In genomic region chr1:205004296-205004813, GRCh38 we compare ENCODE assay signal across 25 cellular contexts. TPM values are rescaled to one million over a fixed set of nuclear protein-coding genes. Genes with fewer than 3 reads are reported as not detected.
"Had no signal": no experiment of that assay in that cellular context is flagged by ENCODE, and none has a peak within 500 bp of the region (broad histone marks: within the 10 kb centered on the region; RNA-seq: fewer than 3 reads in every experiment).

No MANE protein-coding gene starts in this region.

- H3K9me3 Mint-ChIP-seq: activated CD4-positive, alpha-beta T cell treated with anti-CD3 and anti-CD28 coated beads, Interleukin-2, amount 10 ng/mL, durations not matched to agents 7 days and 5 days; activated naive CD4-positive, alpha-beta T cell treated with anti-CD3 and anti-CD28 coated beads for 36 hours; activated T-cell treated with anti-CD3 and anti-CD28 coated beads, Interleukin-2, amount 50 U/mL, for 4 hours; central memory CD8-positive, alpha-beta T cell; nephron progenitor cell; stimulated activated naive CD8-positive, alpha-beta T cell treated with anti-CD3 and anti-CD28 coated beads, Interleukin-15, amount 100 ng/mL, for 72 hours had no signal

- H3K4me3 Mint-ChIP-seq: activated CD4-positive, alpha-beta T cell treated with anti-CD3 and anti-CD28 coated beads, Interleukin-2, amount 10 ng/mL, durations not matched to agents 7 days and 5 days; activated CD8-positive, alpha-beta T cell treated with anti-CD3 and anti-CD28 coated beads, Interleukin-2, amount 10 ng/mL, durations not matched to agents 7 days and 5 days; activated naive CD4-positive, alpha-beta T cell treated with anti-CD3 and anti-CD28 coated beads for 36 hours; activated T-cell treated with anti-CD3 and anti-CD28 coated beads, Interleukin-2, amount 50 U/mL, for 4 hours; central memory CD8-positive, alpha-beta T cell; nephron progenitor cell; stimulated activated naive CD8-positive, alpha-beta T cell treated with anti-CD3 and anti-CD28 coated beads, Interleukin-15, amount 100 ng/mL, for 72 hours had no signal

- H3K4me1 Mint-ChIP-seq: activated CD4-positive, alpha-beta T cell treated with anti-CD3 and anti-CD28 coated beads, Interleukin-2, amount 10 ng/mL, durations not matched to agents 7 days and 5 days; central memory CD8-positive, alpha-beta T cell; stimulated activated naive CD8-positive, alpha-beta T cell treated with anti-CD3 and anti-CD28 coated beads, Interleukin-15, amount 100 ng/mL, for 72 hours had no signal

- H3K27ac Mint-ChIP-seq: activated CD4-positive, alpha-beta T cell treated with anti-CD3 and anti-CD28 coated beads, Interleukin-2, amount 10 ng/mL, durations not matched to agents 7 days and 5 days; activated CD8-positive, alpha-beta T cell treated with anti-CD3 and anti-CD28 coated beads, Interleukin-2, amount 10 ng/mL, durations not matched to agents 7 days and 5 days; activated naive CD4-positive, alpha-beta T cell treated with anti-CD3 and anti-CD28 coated beads for 36 hours; nephron progenitor cell; stimulated activated naive CD8-positive, alpha-beta T cell treated with anti-CD3 and anti-CD28 coated beads, Interleukin-15, amount 100 ng/mL, for 72 hours had no signal

- ATAC-seq: activated CD8-positive, alpha-beta T cell treated with anti-CD3 and anti-CD28 coated beads, Interleukin-2, amount 10 ng/mL, durations not matched to agents 7 days and 5 days; activated T-cell treated with anti-CD3 and anti-CD28 coated beads, Interleukin-2, amount 50 U/mL, for 4 hours; esophagus mucosa; foreskin keratinocyte; psoas muscle; stimulated activated naive CD8-positive, alpha-beta T cell treated with anti-CD3 and anti-CD28 coated beads, Interleukin-15, amount 100 ng/mL, for 72 hours had no signal

- H3K27ac ChIP-seq: brain microvascular endothelial cell, foreskin keratinocyte, left ventricle myocardium inferior, psoas muscle, thoracic aorta had no signal

- DNase-seq: activated CD4-positive, alpha-beta T cell treated with anti-CD3 and anti-CD28 coated beads, Interleukin-2, amount 10 ng/mL, durations not matched to agents 7 days and 5 days; activated CD8-positive, alpha-beta memory T cell treated with anti-CD3 and anti-CD28 coated beads, Interleukin-2, amount 50 U/mL, for 4 hours; activated CD8-positive, alpha-beta T cell treated with anti-CD3 and anti-CD28 coated beads, Interleukin-2, amount 10 ng/mL, durations not matched to agents 7 days and 5 days; activated naive CD4-positive, alpha-beta T cell treated with anti-CD3 and anti-CD28 coated beads for 36 hours; activated T-cell treated with anti-CD3 and anti-CD28 coated beads, Interleukin-2, amount 50 U/mL, for 4 hours; aorta; brain microvascular endothelial cell; cortex of kidney; effector CD4-positive, alpha-beta T cell; foreskin keratinocyte; left ventricle myocardium inferior; nephron progenitor cell; psoas muscle; right cardiac atrium; small intestine; stimulated activated CD4-positive, alpha-beta T cell treated with anti-CD3 and anti-CD28 coated beads, Interleukin-15, amount 100 ng/mL, for 24 hours; stimulated activated CD4-positive, alpha-beta T cell treated with anti-CD3 and anti-CD28 coated beads, Interleukin-2, amount 100 ng/mL, for 48 hours; stimulated activated naive CD8-positive, alpha-beta T cell treated with anti-CD3 and anti-CD28 coated beads, Interleukin-15, amount 100 ng/mL, for 72 hours; T1000 had no signal

- H3K27me3 Mint-ChIP-seq: activated CD4-positive, alpha-beta T cell treated with anti-CD3 and anti-CD28 coated beads, Interleukin-2, amount 10 ng/mL, durations not matched to agents 7 days and 5 days; stimulated activated naive CD8-positive, alpha-beta T cell treated with anti-CD3 and anti-CD28 coated beads, Interleukin-15, amount 100 ng/mL, for 72 hours had no signal

- H3K4me3 ChIP-seq: left ventricle myocardium inferior, psoas muscle, thoracic aorta had no signal

RNA-seq across cellular contexts. Expression of gene CNTN2, which starts 38.7 kb away (rescaled TPM):
- total RNA-seq: activated CD4-positive, alpha-beta T cell treated with anti-CD3 and anti-CD28 coated beads, Interleukin-2, amount 10 ng/mL, durations not matched to agents 7 days and 5 days; activated CD8-positive, alpha-beta T cell treated with anti-CD3 and anti-CD28 coated beads, Interleukin-2, amount 10 ng/mL, durations not matched to agents 7 days and 5 days; activated naive CD4-positive, alpha-beta T cell treated with anti-CD3 and anti-CD28 coated beads for 36 hours; activated T-cell treated with anti-CD3 and anti-CD28 coated beads, Interleukin-2, amount 50 U/mL, for 4 hours; foreskin keratinocyte; myocyte; T-helper 1 cell treated with Interleukin-12 subunit alpha and Interleukin-12 subunit beta and Interleukin-4 antibody, amounts not matched to agents 30 ng/mL and 1 ng/mL, for 36 hours had no signal
- polyA plus RNA-seq: aorta, foreskin keratinocyte, keratinocyte had no signal
